ENCODE assay signal across 1 cellular context in genomic region chr1:19909971-19910370, GRCh38.
TF ChIP-seq lines count a peak whose summit lies in the region.

No MANE protein-coding gene starts in this region.

TF ChIP-seq in IMR-90, 13 proteins besides CTCF, POLR2A, EP300 and RAD21:
- no peak for TF ChIP-seq MXI1 (IDR thresholded peaks at IDR 0.05; ENCODE audit: borderline replicate concordance, low read depth, low read length)
- no peak for TF ChIP-seq RCOR1 (IDR thresholded peaks at IDR 0.05; ENCODE audit: insufficient replicate concordance, low read length)
- TF ChIP-seq BHLHE40 (IDR thresholded peaks at IDR 0.05; ENCODE audit: low read depth, low read length), result no peak
- no peak for TF ChIP-seq SMC3 (IDR thresholded peaks at IDR 0.05; ENCODE audit: low read depth, low read length)
- no peak for TF ChIP-seq MAZ (IDR thresholded peaks at IDR 0.05; ENCODE audit: borderline replicate concordance, low read depth, low read length)
- TF ChIP-seq ELK1 (IDR thresholded peaks at IDR 0.05; ENCODE audit: borderline replicate concordance, low read depth, low read length), result no peak
- no peak for TF ChIP-seq CHD1 (IDR thresholded peaks at IDR 0.05; ENCODE audit: low read depth, low read length)
- TF ChIP-seq USF2 (IDR thresholded peaks at IDR 0.05; ENCODE audit: low read depth, low read length), result no peak
- no peak for TF ChIP-seq CEBPB (IDR thresholded peaks at IDR 0.05; ENCODE audit: low read depth, low read length)
- no peak for TF ChIP-seq NFE2L2 (IDR thresholded peaks at IDR 0.05; ENCODE audit: low read depth, low read length)
- TF ChIP-seq FOS (IDR thresholded peaks at IDR 0.05; ENCODE audit: low read depth, low read length), result no peak
- TF ChIP-seq RFX5 (IDR thresholded peaks at IDR 0.05; ENCODE audit: low read depth, low read length), result no peak
- TF ChIP-seq MAFK (IDR thresholded peaks at IDR 0.05; ENCODE audit: low read depth, low read length), result no peak
TF ChIP-seq in IMR-90: peak in this region for 0.
